Comparison of ENCODE assay signal across 27 cellular contexts in the genomic region with DNA sequence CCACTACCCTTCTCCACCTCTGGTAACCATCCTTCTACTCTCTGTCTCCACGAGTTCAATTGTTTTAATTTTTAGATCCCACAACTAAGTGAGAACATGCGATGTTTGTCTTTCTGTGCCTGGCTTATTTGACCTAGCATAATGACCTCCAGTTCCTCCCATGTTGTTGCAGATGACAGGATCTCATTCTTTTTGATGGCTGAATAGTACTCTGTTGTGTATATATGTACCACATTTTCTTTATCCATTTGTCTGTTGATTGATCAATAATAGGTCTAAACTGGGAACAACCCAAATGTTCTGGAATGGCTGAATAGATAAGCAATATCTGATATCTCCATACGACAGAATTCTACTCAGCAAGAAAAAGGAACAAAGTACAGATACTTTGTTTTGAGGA.
"Had no signal": no experiment of that assay in that cellular context is flagged by ENCODE, and none has a peak within 500 bp of the region (broad histone marks: within the 10 kb centered on the region; RNA-seq: fewer than 3 reads in every experiment).

No MANE protein-coding gene starts in this region.

- ATAC-seq: activated CD4-positive, alpha-beta T cell treated with anti-CD3 and anti-CD28 coated beads for 36 hours; activated CD4-positive, CD25-positive, alpha-beta regulatory T cell treated with anti-CD3 and anti-CD28 coated beads, Interleukin-2, amount 50 U/mL, for 24 hours; activated CD8-positive, alpha-beta T cell treated with anti-CD3 and anti-CD28 coated beads, Interleukin-2, amount 10 ng/mL, durations not matched to agents 7 days and 5 days; PC-3; WTC11 had no signal

- H3K9me3 ChIP-seq: MG63, Peyer's patch had no signal

- DNase-seq: activated CD4-positive, alpha-beta T cell treated with anti-CD3 and anti-CD28 coated beads for 36 hours; activated CD4-positive, alpha-beta T cell treated with anti-CD3 and anti-CD28 coated beads, Interleukin-2, amount 10 ng/mL, durations not matched to agents 7 days and 5 days; activated CD4-positive, alpha-beta T cell treated with anti-CD3 and anti-CD28 coated beads, Interleukin-2, amount 50 U/mL, for 48 hours; activated CD8-positive, alpha-beta T cell treated with anti-CD3 and anti-CD28 coated beads, Interleukin-2, amount 10 ng/mL, durations not matched to agents 7 days and 5 days; activated gamma-delta T cell; activated naive CD4-positive, alpha-beta T cell treated with Interleukin-2 at 50 U/mL for 16 hours; activated naive CD8-positive, alpha-beta T cell treated with anti-CD3 and anti-CD28 coated beads, Interleukin-2, amount 10 ng/mL, durations not matched to agents 7 days and 5 days; activated T-cell treated with anti-CD3 and anti-CD28 coated beads, Interleukin-2, amount 50 U/mL, for 24 hours; central memory CD4-positive, alpha-beta T cell; Kasumi-1; KG1; NCI-H1048; NCI-H1105 treated with DMSO at 0.1 percent for 48 hours; NCI-H1436 treated with DMSO at 0.1 percent for 48 hours; NCI-H1694 treated with DMSO at 0.1 percent for 48 hours; NCI-H2029; NCI-H345; NCI-H524 treated with DMSO at 0.1 percent for 48 hours; NCI-H748 treated with DMSO at 0.1 percent for 48 hours; NK-92 treated with Interleukin-12 subunit alpha and Interleukin-12 subunit beta, amount 100 ng/mL, for 24 hours; PC-3; Peyer's patch; RPMI8226; SIG-M5 had no signal

- H3K27ac ChIP-seq: Peyer's patch had no signal

- H3K4me1 ChIP-seq: Peyer's patch had no signal

- H3K36me3 ChIP-seq: MG63, Peyer's patch had no signal

- H3K4me3 ChIP-seq: MG63, Peyer's patch had no signal

- H3K27me3 ChIP-seq: MG63, Peyer's patch had no signal
